Comparison of ENCODE assay signal across 8 cellular contexts in the genomic region with DNA sequence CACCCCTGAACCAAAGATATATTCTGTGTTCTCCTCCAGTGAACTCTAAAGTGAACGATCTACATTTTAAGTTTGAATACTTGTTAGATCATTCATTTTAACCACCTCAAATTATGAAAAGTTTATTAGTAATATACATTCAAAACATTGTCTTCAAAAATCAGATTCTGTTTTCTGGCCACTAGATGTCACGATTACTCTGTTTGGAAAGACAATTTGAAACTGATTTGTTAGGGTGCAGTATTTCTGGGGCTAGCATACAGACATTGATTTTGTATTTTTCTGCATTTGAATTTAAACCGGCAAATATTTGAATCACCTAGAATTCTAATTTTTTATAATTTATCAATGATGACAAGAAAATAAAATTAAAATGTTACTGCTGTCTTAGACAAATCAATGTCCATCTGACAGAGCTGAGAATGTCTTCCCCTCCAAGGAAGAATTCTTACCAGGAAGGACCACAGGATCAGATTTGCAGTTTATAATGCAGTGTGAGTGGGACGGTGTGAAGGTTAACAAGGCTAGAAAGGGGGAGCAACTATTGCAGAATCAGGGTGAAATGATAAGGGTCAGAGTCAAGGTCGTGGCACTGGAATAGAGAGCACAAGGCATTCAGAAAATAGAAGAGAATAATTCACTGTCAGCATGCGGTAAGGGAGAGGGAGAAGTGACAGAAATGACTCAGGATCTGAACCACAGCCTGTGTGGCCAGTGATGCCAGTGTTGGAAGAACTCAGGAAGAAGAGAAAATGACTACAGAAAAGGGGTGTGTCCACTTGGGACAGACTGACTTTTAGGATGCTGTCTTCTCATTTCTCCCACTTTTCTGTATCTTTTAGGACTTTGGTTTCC.
A peak's percentile ranks its signal among the peaks of the same experiment; 100 is the strongest.
DNase-seq lines count a peak whose midpoint lies in the region; ATAC-seq and TF ChIP-seq lines count a peak whose summit lies in the region.

No MANE protein-coding gene starts in this region.

- TF ChIP-seq CTCF in brain (conservative IDR thresholded peaks at IDR 0.05), result peak; percentile 77 to 81
- peak; percentile 48 for TF ChIP-seq CTCF in kidney epithelial cell (IDR thresholded peaks at IDR 0.05; ENCODE audit: insufficient read depth, low read length, poor library complexity, severe bottlenecking)

- H3K36me3 ChIP-seq in kidney epithelial cell (ENCODE audit: control insufficient read depth, insufficient read depth, low read length), result no peaks in the 10 kb centered on the region

- H3K27ac Mint-ChIP-seq in brain, result peak overlapping the region in 1 of 5 experiments; percentile 34

- H3K27me3 Mint-ChIP-seq in brain, result no peaks in the 10 kb centered on the region

- peaks cover 6% of the 10 kb centered on the region for H3K4me1 Mint-ChIP-seq in brain

- no peak overlapping the region for H3K4me3 Mint-ChIP-seq in brain

- no peak for ATAC-seq in stimulated activated naive CD8-positive, alpha-beta T cell treated with anti-CD3 and anti-CD28 coated beads, Interleukin-15, Interleukin-2, amounts not matched to agents 100 U/mL and 50 U/mL, for 24 hours
- ATAC-seq in HG03565 (IDR thresholded peaks at IDR 0.05; ENCODE audit: unreplicated experiment), result no peak
- ATAC-seq in GM19397 (IDR thresholded peaks at IDR 0.05; ENCODE audit: unreplicated experiment), result no peak

- no peaks in the 10 kb centered on the region for H3K36me3 Mint-ChIP-seq in brain

- no peak overlapping the region for H3K4me3 ChIP-seq in kidney epithelial cell (ENCODE audit: low read depth, low read length)

- no peaks in the 10 kb centered on the region for H3K27me3 ChIP-seq in kidney epithelial cell (ENCODE audit: control insufficient read depth, insufficient read depth, low read length)

- H3K9me3 Mint-ChIP-seq in brain, result peaks cover 0 to 4% (median 0%) of the 10 kb centered on the region in 5 experiments

- DNase-seq in NCI-H1694 treated with DMSO at 0.1 percent for 48 hours (lab: John Stamatoyannopoulos, UW), result peak; percentile 30
- DNase-seq in NCI-H1694 (lab: John Stamatoyannopoulos, UW), result no peak
- peak; percentile 50 for DNase-seq in NAMALWA (ENCODE audit: low spot score)
- DNase-seq in kidney epithelial cell (ENCODE audit: low read depth), result no peak
- no peak for DNase-seq in stimulated activated naive CD8-positive, alpha-beta T cell treated with anti-CD3 and anti-CD28 coated beads, Interleukin-15, Interleukin-2, amounts not matched to agents 100 U/mL and 50 U/mL, for 24 hours

Comparison
In these comparisons a context has a peak if more than half of its experiments do, and no peak if none do; other contexts are left out.
1. DNase-seq: peak in NCI-H1694 treated with DMSO at 0.1 percent for 48 hours (single experiment) and NAMALWA (single experiment); none in NCI-H1694 (single experiment), kidney epithelial cell (single experiment) and stimulated activated naive CD8-positive, alpha-beta T cell treated with anti-CD3 and anti-CD28 coated beads, Interleukin-15, Interleukin-2, amounts not matched to agents 100 U/mL and 50 U/mL, for 24 hours (single experiment).